Comparison of ENCODE assay signal across 24 cellular contexts in genomic region chr3:109265300-109265699, GRCh38. TPM values are rescaled to one million over a fixed set of nuclear protein-coding genes. Genes with fewer than 3 reads are reported as not detected.
"Had no signal": no experiment of that assay in that cellular context is flagged by ENCODE, and none has a peak within 500 bp of the region (broad histone marks: within the 10 kb centered on the region; RNA-seq: fewer than 3 reads in every experiment).

No MANE protein-coding gene starts in this region.

- H3K27me3 Mint-ChIP-seq: activated CD4-positive, alpha-beta T cell treated with anti-CD3 and anti-CD28 coated beads for 36 hours; brain; type B pancreatic cell had no signal

- H3K36me3 ChIP-seq: left ventricle myocardium inferior had no signal

- FAIRE-seq: kidney had no signal

- H3K4me3 Mint-ChIP-seq: activated CD4-positive, alpha-beta memory T cell treated with anti-CD3 and anti-CD28 coated beads, Interleukin-2, amount 10 ng/mL, durations not matched to agents 7 days and 5 days; activated CD4-positive, alpha-beta T cell treated with anti-CD3 and anti-CD28 coated beads for 36 hours; activated T-cell treated with anti-CD3 and anti-CD28 coated beads, Interleukin-2, amount 50 U/mL, for 4 hours; brain; central memory CD8-positive, alpha-beta T cell; effector memory CD8-positive, alpha-beta T cell; natural killer cell; type B pancreatic cell had no signal

- H3K36me3 Mint-ChIP-seq: activated naive CD4-positive, alpha-beta T cell treated with anti-CD3 and anti-CD28 coated beads, Interleukin-2, amount 50 U/mL, for 72 hours; brain; natural killer cell; type B pancreatic cell had no signal

- H3K4me1 ChIP-seq: left ventricle myocardium inferior had no signal

- H3K27ac Mint-ChIP-seq: activated CD4-positive, alpha-beta memory T cell treated with anti-CD3 and anti-CD28 coated beads, Interleukin-2, amount 10 ng/mL, durations not matched to agents 7 days and 5 days; activated CD4-positive, alpha-beta T cell treated with anti-CD3 and anti-CD28 coated beads for 36 hours; activated naive CD4-positive, alpha-beta T cell treated with anti-CD3 and anti-CD28 coated beads, Interleukin-2, amount 50 U/mL, for 72 hours; brain; effector memory CD8-positive, alpha-beta T cell; natural killer cell; type B pancreatic cell had no signal

- ATAC-seq: activated CD4-positive, alpha-beta T cell treated with anti-CD3 and anti-CD28 coated beads for 36 hours; activated naive CD4-positive, alpha-beta T cell treated with anti-CD3 and anti-CD28 coated beads, Interleukin-2, amount 50 U/mL, for 72 hours; activated T-cell treated with anti-CD3 and anti-CD28 coated beads, Interleukin-2, amount 50 U/mL, for 4 hours; effector memory CD8-positive, alpha-beta T cell; natural killer cell had no signal

- H3K9me3 Mint-ChIP-seq: activated CD4-positive, alpha-beta memory T cell treated with anti-CD3 and anti-CD28 coated beads, Interleukin-2, amount 10 ng/mL, durations not matched to agents 7 days and 5 days; activated naive CD4-positive, alpha-beta T cell treated with anti-CD3 and anti-CD28 coated beads, Interleukin-2, amount 50 U/mL, for 72 hours; activated T-cell treated with anti-CD3 and anti-CD28 coated beads, Interleukin-2, amount 50 U/mL, for 4 hours; central memory CD8-positive, alpha-beta T cell; effector memory CD8-positive, alpha-beta T cell had no signal

- H3K27ac ChIP-seq: epithelial cell of prostate, left ventricle myocardium inferior had no signal

- H3K4me3 ChIP-seq: left ventricle myocardium inferior had no signal

- DNase-seq: activated CD4-positive, alpha-beta memory T cell treated with anti-CD3 and anti-CD28 coated beads, Interleukin-2, amount 10 ng/mL, durations not matched to agents 7 days and 5 days; activated CD4-positive, alpha-beta T cell treated with anti-CD3 and anti-CD28 coated beads for 36 hours; activated effector memory CD4-positive, alpha-beta T cell treated with anti-CD3 and anti-CD28 coated beads, Interleukin-2, amount 50 U/mL, for 16 hours; activated T-cell treated with anti-CD3 and anti-CD28 coated beads, Interleukin-2, amount 50 U/mL, for 4 hours; amniotic stem cell; effector memory CD8-positive, alpha-beta T cell; hippocampal formation; kidney; left ventricle myocardium inferior; mesendoderm; natural killer cell; posterior cingulate gyrus; retina; stimulated activated CD4-positive, alpha-beta T cell treated with anti-CD3 and anti-CD28 coated beads, Interleukin-4, amount 100 ng/mL, for 4 hours; stimulated activated CD8-positive, alpha-beta memory T cell treated with anti-CD3 and anti-CD28 coated beads, Interleukin-4, amount 100 ng/mL, for 48 hours; stimulated activated naive CD4-positive, alpha-beta T cell treated with Interleukin-2 at 50 U/mL for 16 hours; T-helper 2 cell had no signal

- H3K4me1 Mint-ChIP-seq: activated CD4-positive, alpha-beta memory T cell treated with anti-CD3 and anti-CD28 coated beads, Interleukin-2, amount 10 ng/mL, durations not matched to agents 7 days and 5 days; activated CD4-positive, alpha-beta T cell treated with anti-CD3 and anti-CD28 coated beads for 36 hours; brain; central memory CD8-positive, alpha-beta T cell; natural killer cell had no signal

RNA-seq across cellular contexts. Expression of gene DPPA2, which starts 51.0 kb away (rescaled TPM):
- total RNA-seq: activated CD4-positive, alpha-beta memory T cell treated with anti-CD3 and anti-CD28 coated beads, Interleukin-2, amount 10 ng/mL, durations not matched to agents 7 days and 5 days; activated CD4-positive, alpha-beta T cell treated with anti-CD3 and anti-CD28 coated beads for 36 hours; activated naive CD4-positive, alpha-beta T cell treated with anti-CD3 and anti-CD28 coated beads, Interleukin-2, amount 50 U/mL, for 72 hours; activated T-cell treated with anti-CD3 and anti-CD28 coated beads, Interleukin-2, amount 50 U/mL, for 4 hours; glomerular endothelial cell; left ventricle myocardium inferior; natural killer cell; skeletal muscle tissue had no signal
